14 cellular contexts compared by ENCODE assay signal in the genomic region with DNA sequence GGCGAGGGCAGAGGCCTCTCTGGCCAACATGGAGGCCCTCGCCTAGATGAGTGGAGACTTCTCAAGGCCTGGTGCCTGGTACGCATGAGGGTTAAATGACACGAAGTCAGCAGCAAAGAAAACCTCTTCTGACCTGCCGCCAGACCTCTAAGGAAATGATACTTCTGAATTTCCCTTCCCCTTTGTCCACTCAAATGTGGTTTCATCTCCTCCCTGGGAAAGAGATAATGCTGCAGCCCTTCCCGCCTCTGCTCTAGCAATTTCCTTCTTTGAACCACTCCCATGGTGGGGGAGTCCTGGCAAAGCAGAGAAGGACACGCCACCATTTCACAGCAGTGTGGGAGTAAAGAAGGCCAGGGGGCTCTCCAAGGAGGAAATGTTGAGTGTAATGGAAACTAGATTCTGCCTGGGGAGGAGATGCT.
A peak's percentile ranks its signal among the peaks of the same experiment; 100 is the strongest.
DNase-seq lines count a peak whose midpoint lies in the region; ATAC-seq and TF ChIP-seq lines count a peak whose summit lies in the region.
"Had no signal": no experiment of that assay in that cellular context is flagged by ENCODE, and none has a peak within 500 bp of the region (broad histone marks: within the 10 kb centered on the region; RNA-seq: fewer than 3 reads in every experiment).

No MANE protein-coding gene starts in this region.

- H3K9me3 ChIP-seq in osteoblast (ENCODE audit: low read depth, low read length), result no peaks in the 10 kb centered on the region

- H4K20me1 ChIP-seq in osteoblast (ENCODE audit: insufficient read depth, low read length), result no peaks in the 10 kb centered on the region

- H3K27me3 ChIP-seq in osteoblast (ENCODE audit: insufficient read depth, low read length), result no peaks in the 10 kb centered on the region

- ATAC-seq in GM21717 (IDR thresholded peaks at IDR 0.05; ENCODE audit: unreplicated experiment), result no peak
- ATAC-seq: PC-3 had no signal

- TF ChIP-seq CTCF in GM12865 (IDR thresholded peaks at IDR 0.05; ENCODE audit: insufficient read depth, low read depth, low read length, missing control alignments) (no peak), NB4 (IDR thresholded peaks at IDR 0.05; ENCODE audit: low read depth, low read length) (no peak), osteoblast (IDR thresholded peaks at IDR 0.05; ENCODE audit: extremely low read depth, low read depth, low read length) (no peak)

- DNase-seq in GM12865 (ENCODE audit: low read depth), result peak; percentile 50
- peak; percentile 27 for DNase-seq in NB4 (ENCODE audit: low read depth)
- peak; percentile 24 for DNase-seq in fibroblast of gingiva (ENCODE audit: low read depth)
- DNase-seq in osteoblast (ENCODE audit: insufficient read length, low spot score, missing footprints), result no peak
- no peak for DNase-seq in NAMALWA (ENCODE audit: low spot score)
- no peak for DNase-seq in stimulated activated naive CD4-positive, alpha-beta T cell treated with Interleukin-2 at 50 U/mL for 16 hours (lab: John Stamatoyannopoulos, UW)
- DNase-seq in SKM-1 treated with dmso at 0.1 percent for 144 hours (lab: John Stamatoyannopoulos, UW; ENCODE audit: unreplicated experiment), result no peak
- DNase-seq: activated CD8-positive, alpha-beta memory T cell treated with anti-CD3 and anti-CD28 coated beads for 24 hours; EL; foreskin melanocyte; NCI-H2171 treated with DMSO at 0.1 percent for 48 hours; nucleus accumbens; PC-3 had no signal

- no peaks in the 10 kb centered on the region for H3K36me3 ChIP-seq in osteoblast (ENCODE audit: insufficient read depth, low read length)

- no peak overlapping the region for H2AFZ ChIP-seq in osteoblast (ENCODE audit: low read length)

- peaks cover 34% of the 10 kb centered on the region for H3K4me1 ChIP-seq in osteoblast (ENCODE audit: insufficient read depth, low read length)

- no peaks in the 10 kb centered on the region for H3K79me2 ChIP-seq in osteoblast (ENCODE audit: insufficient read depth, low read length)

- no peak overlapping the region for H3K4me2 ChIP-seq in osteoblast (ENCODE audit: insufficient read depth, low read length)

- TF ChIP-seq POLR2A in NB4 (IDR thresholded peaks at IDR 0.05; ENCODE audit: extremely low read depth, insufficient read length), result no peak

- H3K4me3 ChIP-seq in GM12865 (ENCODE audit: low read depth, low read length) (no peak overlapping the region), NB4 (ENCODE audit: low read depth, low read length) (no peak overlapping the region), osteoblast (ENCODE audit: insufficient read depth, low read length) (no peak overlapping the region)

- peak overlapping the region; percentile 47 for H3K27ac ChIP-seq in osteoblast (ENCODE audit: low read depth, low read length)

Comparison
In these comparisons a context has a peak if more than half of its experiments do, and no peak if none do; other contexts are left out.
1. DNase-seq: peak in GM12865 (single experiment), NB4 (single experiment) and fibroblast of gingiva (single experiment); none in osteoblast (single experiment), NAMALWA (single experiment), stimulated activated naive CD4-positive, alpha-beta T cell treated with Interleukin-2 at 50 U/mL for 16 hours (single experiment) and SKM-1 treated with dmso at 0.1 percent for 144 hours (single experiment).